In the genomic region with DNA sequence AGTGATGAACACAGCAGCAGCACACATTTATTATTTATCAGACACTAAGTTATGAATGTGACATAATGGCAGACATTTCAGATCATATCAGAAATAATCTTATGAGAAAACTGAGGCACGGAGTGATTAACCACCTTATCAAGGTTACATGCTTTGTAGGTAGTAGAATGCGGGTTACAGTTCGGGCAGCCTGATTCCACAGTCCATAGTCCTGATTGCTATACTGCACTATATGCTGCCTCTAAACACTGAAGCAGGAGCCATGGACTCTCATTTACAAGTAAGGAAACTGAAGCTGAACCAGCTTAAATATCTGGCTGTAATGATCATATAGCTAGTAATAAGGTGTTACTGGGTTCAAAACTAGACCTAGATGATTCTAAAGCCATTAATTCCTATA, we compare ENCODE assay signal across 8 cellular contexts.
"Had no signal": no experiment of that assay in that cellular context is flagged by ENCODE, and none has a peak within 500 bp of the region (broad histone marks: within the 10 kb centered on the region; RNA-seq: fewer than 3 reads in every experiment).

No MANE protein-coding gene starts in this region.

- H3K27ac ChIP-seq: GM23248 had no signal

- H3K4me3 ChIP-seq: GM23248, HAP-1, K562 had no signal

- ATAC-seq: K562 had no signal

- DNase-seq: GM23248, GOT3, H7, HFFc6, IMR-90 had no signal

- H3K36me3 ChIP-seq: HAP-1 had no signal

- H3K9me3 ChIP-seq: HAP-1 had no signal

- FAIRE-seq: HTR-8/SVneo, K562 had no signal

- H3K9ac ChIP-seq: GM23248 had no signal

- H3K4me1 ChIP-seq: HAP-1 had no signal

- H2AFZ ChIP-seq: GM23248 had no signal
